14 cellular contexts compared by ENCODE assay signal in the genomic region with DNA sequence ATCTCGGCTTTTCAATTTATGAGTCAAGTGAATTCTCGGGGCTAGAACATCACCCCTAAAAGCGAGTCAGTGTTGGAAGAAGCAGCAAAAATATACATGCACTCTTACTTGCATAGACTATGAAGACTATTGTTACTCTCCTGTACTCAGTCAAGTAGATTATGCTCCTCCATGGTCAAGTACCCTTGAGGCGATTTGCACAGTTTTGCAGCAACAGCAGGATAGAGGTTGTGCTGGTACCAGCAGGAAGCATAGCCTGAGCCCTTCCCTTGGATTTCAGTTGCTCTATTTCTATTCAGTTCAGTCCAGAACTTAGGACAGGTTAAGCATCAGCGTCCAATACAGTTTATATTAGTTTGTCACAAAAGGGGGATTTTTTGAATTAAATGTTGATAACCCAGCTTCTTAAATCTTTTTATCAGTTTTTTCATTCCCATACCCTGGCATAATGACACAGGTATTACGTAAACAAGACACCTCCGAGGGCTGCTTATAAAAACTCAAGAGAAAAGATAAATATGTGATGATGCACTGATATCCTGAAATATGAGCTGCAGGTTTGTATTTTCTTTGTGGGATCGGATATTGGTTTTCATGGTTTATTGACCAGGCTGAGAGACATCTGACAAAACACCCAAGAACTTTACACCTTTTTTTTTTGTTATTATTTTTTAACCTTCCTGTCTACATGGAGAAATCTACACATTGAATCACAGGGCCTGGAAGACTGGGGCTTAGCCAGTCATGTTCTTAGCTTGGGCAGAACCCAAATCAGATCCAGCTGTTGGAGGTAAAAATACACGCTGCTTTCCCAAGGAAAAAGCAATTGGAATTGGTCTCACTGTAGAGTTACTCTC.
DNase-seq lines count a peak whose midpoint lies in the region; ATAC-seq and TF ChIP-seq lines count a peak whose summit lies in the region.
"Had no signal": no experiment of that assay in that cellular context is flagged by ENCODE, and none has a peak within 500 bp of the region (broad histone marks: within the 10 kb centered on the region; RNA-seq: fewer than 3 reads in every experiment).

No MANE protein-coding gene starts in this region.

- CTCF ChIA-PET in CD4-positive, alpha-beta T cell (lab: Charles Lee), result interaction anchor here (1.5 kb wide), 1 partner anchor 146 kb away, joined by 3 read pairs; no protein-coding TSS in a partner anchor
- CTCF ChIA-PET in HEK293 (lab: Yijun Ruan, JAX), result interaction anchor here (0.5 to 1.6 kb wide), 3 partner anchors 10 to 79 kb away, joined by 3 to 7 read pairs (median 4); no protein-coding TSS in a partner anchor

- POLR2A ChIA-PET in CD4-positive, alpha-beta T cell (lab: Charles Lee), result interaction anchor here (1.7 kb wide), 1 partner anchor 39 kb away, joined by 3 read pairs; no protein-coding TSS in a partner anchor
- POLR2A ChIA-PET in HEK293 (lab: Yijun Ruan, JAX), result interaction anchor here (0.6 kb wide), 1 partner anchor 17 kb away, joined by 4 read pairs; no protein-coding TSS in a partner anchor

- intact Hi-C loops in CD4-positive, alpha-beta T cell (cut with DNase I, micrococcal nuclease), result no loop called here
- intact Hi-C loops in natural killer cell (cut with micrococcal nuclease), result loop anchor here (5.0 kb wide), 1 partner anchor 34 kb away; no protein-coding TSS in a partner anchor
- intact Hi-C loops in aorta (cut with DNase I), result no loop called here
- intact Hi-C loops in right lobe of liver (cut with DNase I), result no loop called here

- no peak for TF ChIP-seq CTCF in CD4-positive, alpha-beta T cell (IDR thresholded peaks at IDR 0.05)
- TF ChIP-seq CTCF in HEK293 (tag by site-specific recombination; IDR thresholded peaks at IDR 0.05) (no peak), natural killer cell (IDR thresholded peaks at IDR 0.05) (no peak), right lobe of liver (IDR thresholded peaks at IDR 0.05) (no peak)

- H3K27me3 ChIP-seq in CD4-positive, alpha-beta T cell (ENCODE audit: control insufficient read depth, insufficient read depth, low read length), result no peaks in the 10 kb centered on the region
- H3K27me3 ChIP-seq in aorta (ENCODE audit: control insufficient read depth in 1 of 2, insufficient read depth in 2 of 2, low read length in 1 of 2), result no peaks in the 10 kb centered on the region
- no peaks in the 10 kb centered on the region for H3K27me3 ChIP-seq in right lobe of liver
- H3K27me3 ChIP-seq: body of pancreas had no signal

- H3K4me1 Mint-ChIP-seq in CD4-positive, alpha-beta T cell (ENCODE audit: low read depth), result peaks cover 72% of the 10 kb centered on the region
- H3K4me1 Mint-ChIP-seq in T-helper 17 cell (peaks cover 31% of the 10 kb centered on the region), natural killer cell (peaks cover 68 to 69% of the 10 kb centered on the region in 2 donors)

- H3K27me3 Mint-ChIP-seq in CD4-positive, alpha-beta T cell, result no peaks in the 10 kb centered on the region
- H3K27me3 Mint-ChIP-seq in T-helper 17 cell (no peaks in the 10 kb centered on the region), natural killer cell (ENCODE audit: low read depth in 2 of 2) (no peaks in the 10 kb centered on the region)

- H3K4me3 ChIP-seq in HEK293 (ENCODE audit: low read depth, low read length) (no peak overlapping the region), aorta (ENCODE audit: low read length in 2 of 2) (no peak overlapping the region), right lobe of liver (no peak overlapping the region)
- H3K4me3 ChIP-seq: body of pancreas, SK-N-MC had no signal

- H3K27ac ChIP-seq in CD4-positive, alpha-beta T cell (ENCODE audit: low read depth, low read length), result no peak overlapping the region
- H3K27ac ChIP-seq in HEK293 (ENCODE audit: extremely low read depth, low read depth, low read length), result no peak overlapping the region; the same call in 1 of the 2 replicates
- H3K27ac ChIP-seq in aorta (ENCODE audit: low read depth in 1 of 2, low read length in 2 of 2), result no peak overlapping the region
- H3K27ac ChIP-seq in right lobe of liver, result no peak overlapping the region
- H3K27ac ChIP-seq: SK-N-MC had no signal

- H3K4me1 ChIP-seq in HEK293 (ENCODE audit: control insufficient read depth, insufficient read depth, low read length) (peaks cover 25% of the 10 kb centered on the region), aorta (ENCODE audit: control insufficient read depth in 1 of 2, insufficient read depth in 2 of 2, low read length in 2 of 2) (no peaks in the 10 kb centered on the region), right lobe of liver (no peaks in the 10 kb centered on the region)

- ATAC-seq in CD4-positive, alpha-beta T cell (ENCODE audit: poor library complexity), result no peak
- no peak for ATAC-seq in T-helper 17 cell
- peak in 1 of 3 donors; percentile 24 for ATAC-seq in natural killer cell
- ATAC-seq in aorta (ENCODE audit: low FRiP score), result no peak
- ATAC-seq in GM19351 (IDR thresholded peaks at IDR 0.05; ENCODE audit: unreplicated experiment), result no peak
- no peak for ATAC-seq in right lobe of liver
- ATAC-seq: activated CD8-positive, alpha-beta T cell treated with anti-CD3 and anti-CD28 coated beads, Interleukin-2, amount 10 ng/mL, durations not matched to agents 7 days and 5 days; body of pancreas had no signal

- no peak for DNase-seq in CD4-positive, alpha-beta T cell
- no peak for DNase-seq in T-helper 17 cell
- DNase-seq in natural killer cell, result no peak
- no peak for DNase-seq in SW480 (ENCODE audit: low spot score)
- no peak for DNase-seq in aorta
- DNase-seq in right lobe of liver, result no peak
- DNase-seq: activated CD8-positive, alpha-beta T cell treated with anti-CD3 and anti-CD28 coated beads, Interleukin-2, amount 10 ng/mL, durations not matched to agents 7 days and 5 days; DND-41; NCI-H2081 treated with DMSO at 0.1 percent for 48 hours; right cardiac atrium had no signal

- WGBS in aorta, 2 donors, result 83 to 88% methylated on average over 9 of the region's 9 CpGs
- 80% methylated on average over 7 of the region's 9 CpGs for WGBS in right lobe of liver (ENCODE audit: insufficient coverage, low coverage, low lambda C conversion rate, missing lambda C conversion rate)

- H3K9me3 Mint-ChIP-seq in CD4-positive, alpha-beta T cell, result peaks cover 4% of the 10 kb centered on the region
- H3K9me3 Mint-ChIP-seq in natural killer cell, result no peaks in the 10 kb centered on the region

- TF ChIP-seq POLR2A in right lobe of liver (IDR thresholded peaks at IDR 0.05), result no peak

- no peak overlapping the region for H3K4me3 Mint-ChIP-seq in CD4-positive, alpha-beta T cell
- no peak overlapping the region for H3K4me3 Mint-ChIP-seq in T-helper 17 cell
- H3K4me3 Mint-ChIP-seq in natural killer cell, result peak overlapping the region; percentile 80
- H3K4me3 Mint-ChIP-seq: activated CD8-positive, alpha-beta T cell treated with anti-CD3 and anti-CD28 coated beads, Interleukin-2, amount 10 ng/mL, durations not matched to agents 7 days and 5 days had no signal

- H3K36me3 Mint-ChIP-seq in CD4-positive, alpha-beta T cell (ENCODE audit: low read depth), result peaks cover 5% of the 10 kb centered on the region
- H3K36me3 Mint-ChIP-seq in T-helper 17 cell (ENCODE audit: low read depth) (no peaks in the 10 kb centered on the region), natural killer cell (no peaks in the 10 kb centered on the region)

- no peaks in the 10 kb centered on the region for H3K9me3 ChIP-seq in CD4-positive, alpha-beta T cell (ENCODE audit: control insufficient read depth, low read length)
- no peaks in the 10 kb centered on the region; the same call in 1 of the 2 replicates for H3K9me3 ChIP-seq in HEK293 (ENCODE audit: control insufficient read depth, insufficient read depth, low read depth, low read length)
- H3K9me3 ChIP-seq in T-helper 17 cell (ENCODE audit: control insufficient read depth, low read length, poor library complexity, severe bottlenecking), result no peaks in the 10 kb centered on the region
- H3K9me3 ChIP-seq in aorta (ENCODE audit: control insufficient read depth, low read length), result no peaks in the 10 kb centered on the region
- no peaks in the 10 kb centered on the region for H3K9me3 ChIP-seq in right lobe of liver
- H3K9me3 ChIP-seq: body of pancreas had no signal

- peak overlapping the region; percentile 75 for H3K27ac Mint-ChIP-seq in CD4-positive, alpha-beta T cell
- H3K27ac Mint-ChIP-seq in T-helper 17 cell, result peak overlapping the region; percentile 4
- H3K27ac Mint-ChIP-seq in natural killer cell, result peak overlapping the region; percentile 82 to 87
- H3K27ac Mint-ChIP-seq: activated CD8-positive, alpha-beta T cell treated with anti-CD3 and anti-CD28 coated beads, Interleukin-2, amount 10 ng/mL, durations not matched to agents 7 days and 5 days had no signal

- H3K36me3 ChIP-seq in HEK293 (ENCODE audit: control insufficient read depth in 2 of 2, insufficient read depth in 1 of 2, low read length in 2 of 2), result no peaks in the 10 kb centered on the region
- H3K36me3 ChIP-seq in aorta (ENCODE audit: control insufficient read depth in 1 of 2, insufficient read depth in 2 of 2, low read length in 1 of 2), result no peaks in the 10 kb centered on the region
- no peaks in the 10 kb centered on the region for H3K36me3 ChIP-seq in right lobe of liver

TF ChIP-seq in HEK293, 187 proteins besides CTCF, POLR2A, EP300 and RAD21 (continues in another document):
- TF ChIP-seq ZNF843 (tag by site-specific recombination; IDR thresholded peaks at IDR 0.05) (0 out of 2 replicates have a peak, but pooled peaks have one; percentile 21), ZBTB17 (tag by site-specific recombination; IDR thresholded peaks at IDR 0.05) (0 out of 2 replicates have a peak, but pooled peaks have one; percentile 0), PRDM6 (tag by site-specific recombination; IDR thresholded peaks at IDR 0.05) (0 out of 2 replicates have a peak, but pooled peaks have one; percentile 17), GLI2 (tag by site-specific recombination; IDR thresholded peaks at IDR 0.05; ENCODE audit: borderline replicate concordance, low read depth) (no peak), ZNF549 (tag by site-specific recombination; IDR thresholded peaks at IDR 0.05) (no peak), ZBTB7A (tag by site-specific recombination; IDR thresholded peaks at IDR 0.05; ENCODE audit: low read depth) (no peak), ZBTB8A (tag by site-specific recombination; IDR thresholded peaks at IDR 0.05) (0 out of 2 replicates have a peak, but pooled peaks have one; percentile 13), ZNF19 (tag by site-specific recombination; IDR thresholded peaks at IDR 0.05; ENCODE audit: low read depth) (no peak)

Comparison
In these comparisons a context has a peak if more than half of its experiments do, and no peak if none do; other contexts are left out.
1. H3K27ac Mint-ChIP-seq: peak in every context shown above with its lines; median percentile 84 in natural killer cell; 75 in CD4-positive, alpha-beta T cell; 4 in T-helper 17 cell.